ENCODE assay signal across 1 cellular context in genomic region chr17:64455993-64456885, GRCh38.
TF ChIP-seq lines count a peak whose summit lies in the region.

No MANE protein-coding gene starts in this region.

TF ChIP-seq in HepG2, 621 proteins besides CTCF, POLR2A, EP300 and RAD21:
- TF ChIP-seq IKZF4 (CRISPR knock-in tag; IDR thresholded peaks at IDR 0.05; ENCODE audit: borderline replicate concordance, low read depth, not compliant biosample characterization) = no peak
- no peak for TF ChIP-seq RBFOX2 (IDR thresholded peaks at IDR 0.05; ENCODE audit: low read depth, low read length)
- TF ChIP-seq KMT2A (CRISPR knock-in tag; IDR thresholded peaks at IDR 0.05) = no peak
- TF ChIP-seq, protein P1, sequence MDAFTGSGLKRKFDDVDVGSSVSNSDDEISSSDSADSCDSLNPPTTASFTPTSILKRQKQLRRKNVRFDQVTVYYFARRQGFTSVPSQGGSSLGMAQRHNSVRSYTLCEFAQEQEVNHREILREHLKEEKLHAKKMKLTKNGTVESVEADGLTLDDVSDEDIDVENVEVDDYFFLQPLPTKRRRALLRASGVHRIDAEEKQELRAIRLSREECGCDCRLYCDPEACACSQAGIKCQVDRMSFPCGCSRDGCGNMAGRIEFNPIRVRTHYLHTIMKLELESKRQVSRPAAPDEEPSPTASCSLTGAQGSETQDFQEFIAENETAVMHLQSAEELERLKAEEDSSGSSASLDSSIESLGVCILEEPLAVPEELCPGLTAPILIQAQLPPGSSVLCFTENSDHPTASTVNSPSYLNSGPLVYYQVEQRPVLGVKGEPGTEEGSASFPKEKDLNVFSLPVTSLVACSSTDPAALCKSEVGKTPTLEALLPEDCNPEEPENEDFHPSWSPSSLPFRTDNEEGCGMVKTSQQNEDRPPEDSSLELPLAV (CRISPR knock-in tag; conservative IDR thresholded peaks at IDR 0.05; ENCODE audit: low read depth) = no peak
- TF ChIP-seq RCOR2 (CRISPR knock-in tag; IDR thresholded peaks at IDR 0.05) = 0 out of 2 replicates have a peak, but pooled peaks have one; percentile 17
- TF ChIP-seq GABPA (IDR thresholded peaks at IDR 0.05; ENCODE audit: low read depth, low read length) = no peak
- TF ChIP-seq GABPA (CRISPR knock-in tag; IDR thresholded peaks at IDR 0.05; ENCODE audit: low read depth) = no peak
- TF ChIP-seq ZNF629 (CRISPR knock-in tag; conservative IDR thresholded peaks at IDR 0.05) = peak; percentile 89
- no peak for TF ChIP-seq NBN (conservative IDR thresholded peaks at IDR 0.05)
